Comparison of ENCODE assay signal across 8 cellular contexts in the genomic region with DNA sequence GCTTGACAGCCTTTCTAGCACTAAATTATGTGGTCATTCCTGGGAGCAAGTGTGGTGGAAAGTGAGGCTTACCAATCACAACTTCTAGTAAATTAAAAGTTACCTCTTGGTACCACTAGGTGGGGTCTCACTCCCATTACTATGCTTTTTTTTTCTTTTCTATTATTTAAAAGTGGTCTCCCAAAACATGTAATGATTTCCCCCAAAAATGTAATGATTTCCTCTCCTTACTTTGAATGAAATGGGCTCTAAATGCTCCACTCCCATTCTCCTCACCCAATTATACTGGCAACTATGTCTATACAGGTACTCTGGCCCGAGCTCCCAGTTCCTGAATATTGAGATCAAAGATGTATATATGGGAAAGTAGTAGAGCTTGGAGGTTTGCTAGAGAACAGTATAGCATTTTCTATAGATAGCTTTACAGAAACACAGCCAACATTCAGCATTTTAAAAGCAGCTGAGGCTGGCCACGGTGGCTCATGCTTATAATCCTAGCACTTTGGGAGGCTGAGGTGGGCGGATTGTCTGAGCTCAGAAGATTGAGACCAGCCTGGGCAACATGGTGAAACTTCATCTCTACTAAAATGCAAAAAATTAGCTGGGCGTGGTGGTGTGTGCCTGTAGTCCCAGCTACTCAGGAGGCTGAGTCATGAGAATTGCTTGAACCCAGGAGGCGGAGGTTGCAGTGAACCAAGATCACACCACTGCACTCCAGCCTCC.
DNase-seq lines count a peak whose midpoint lies in the region; ATAC-seq and TF ChIP-seq lines count a peak whose summit lies in the region.

No MANE protein-coding gene starts in this region.

- H3K27ac ChIP-seq in colonic mucosa = no peak overlapping the region
- no peak overlapping the region for H3K27ac ChIP-seq in psoas muscle

- H3K4me1 ChIP-seq in colonic mucosa (no peaks in the 10 kb centered on the region), psoas muscle (no peaks in the 10 kb centered on the region)

- POLR2A ChIA-PET in activated CD4-positive, alpha-beta T cell treated with anti-CD3 and anti-CD28 coated beads for 36 hours (lab: Charles Lee) = interaction anchor here (0.5 kb wide), 1 partner anchor 8 kb away, joined by 3 read pairs; no protein-coding TSS in a partner anchor

- H3K9ac ChIP-seq in colonic mucosa (ENCODE audit: low read depth in 2 of 2, low read length in 2 of 2) = no peak overlapping the region

- peaks cover 14% of the 10 kb centered on the region for H3K36me3 Mint-ChIP-seq in activated CD4-positive, alpha-beta T cell treated with anti-CD3 and anti-CD28 coated beads for 36 hours (ENCODE audit: low read depth)

- H3K36me3 ChIP-seq in colonic mucosa (peaks cover 9% of the 10 kb centered on the region), psoas muscle (ENCODE audit: insufficient read depth in 1 of 2, low read depth in 1 of 2) (peaks cover 3 to 50% of the 10 kb centered on the region in 2 donors)

- H3K27me3 Mint-ChIP-seq in activated CD4-positive, alpha-beta T cell treated with anti-CD3 and anti-CD28 coated beads for 36 hours = no peaks in the 10 kb centered on the region

- H3K27me3 ChIP-seq in colonic mucosa (no peaks in the 10 kb centered on the region), psoas muscle (ENCODE audit: insufficient read depth in 3 of 3, low read length in 2 of 3) (no peaks in the 10 kb centered on the region)

- H3K9me3 ChIP-seq in colonic mucosa = no peaks in the 10 kb centered on the region
- no peaks in the 10 kb centered on the region for H3K9me3 ChIP-seq in psoas muscle

- H3K4me3 Mint-ChIP-seq in activated CD4-positive, alpha-beta T cell treated with anti-CD3 and anti-CD28 coated beads for 36 hours = no peak overlapping the region

- H3K27ac Mint-ChIP-seq in activated CD4-positive, alpha-beta T cell treated with anti-CD3 and anti-CD28 coated beads for 36 hours = no peak overlapping the region

- TF ChIP-seq CTCF in colonic mucosa (IDR thresholded peaks at IDR 0.05) (peak; percentile 32), psoas muscle (IDR thresholded peaks at IDR 0.05) (peak; percentile 61)

- peak; percentile 57 for ATAC-seq in activated CD4-positive, alpha-beta T cell treated with anti-CD3 and anti-CD28 coated beads for 36 hours
- ATAC-seq in psoas muscle = peak; percentile 26 to 66 (median 50)

- no peaks in the 10 kb centered on the region for H3K9me3 Mint-ChIP-seq in activated CD4-positive, alpha-beta T cell treated with anti-CD3 and anti-CD28 coated beads for 36 hours (ENCODE audit: low read depth)

- no peak for DNase-seq in activated CD4-positive, alpha-beta T cell treated with anti-CD3 and anti-CD28 coated beads for 36 hours
- DNase-seq in activated CD4-positive, alpha-beta T cell treated with anti-CD3 and anti-CD28 coated beads for 48 hours = no peak
- DNase-seq in MV-4-11 (lab: John Stamatoyannopoulos, UW) (peak; percentile 7), colonic mucosa (no peak), psoas muscle (no peak), NCI-H1092 (lab: John Stamatoyannopoulos, UW) (no peak), GOT3 (lab: John Stamatoyannopoulos, UW) (no peak), medulla oblongata (ENCODE audit: extremely low spot score) (no peak)

- peaks cover 39% of the 10 kb centered on the region for H3K4me1 Mint-ChIP-seq in activated CD4-positive, alpha-beta T cell treated with anti-CD3 and anti-CD28 coated beads for 36 hours

- WGBS in psoas muscle, 3 donors = 95 to 97% (median 96%) methylated on average over 5 of the region's 5 CpGs

- CTCF ChIA-PET in activated CD4-positive, alpha-beta T cell treated with anti-CD3 and anti-CD28 coated beads for 36 hours (lab: Charles Lee) = interaction anchor here (0.6 to 1.9 kb wide), 13 partner anchors 9 to 550 kb away, joined by 3 to 7 read pairs (median 3); no protein-coding TSS in a partner anchor

- H3K4me3 ChIP-seq in colonic mucosa (no peak overlapping the region), psoas muscle (no peak overlapping the region)

- intact Hi-C loops in activated CD4-positive, alpha-beta T cell treated with anti-CD3 and anti-CD28 coated beads for 36 hours (cut with DNase I, micrococcal nuclease) = loop anchor here (2.0 to 10.0 kb wide), 4 partner anchors 58 to 478 kb away; no protein-coding TSS in a partner anchor
- intact Hi-C loops in colonic mucosa (cut with DNase I) = no loop called here
- intact Hi-C loops in psoas muscle (cut with DNase I) = loop anchor here (5.0 kb wide), 1 partner anchor 73 kb away; the partner anchor contains the start of gene DCUN1D1 (in 2 of the 2)
